ENCODE assay signal across 1 cellular context in genomic region chr10:79103078-79103477, GRCh38.
TF ChIP-seq lines count a peak whose summit lies in the region.

No MANE protein-coding gene starts in this region.

TF ChIP-seq in WTC11, 78 proteins besides CTCF, POLR2A, EP300 and RAD21 (continued from another document):
- TF ChIP-seq ZSCAN18 (CRISPR knock-in tag; IDR thresholded peaks at IDR 0.05) (no peak), CBFB (CRISPR knock-in tag; IDR thresholded peaks at IDR 0.05; ENCODE audit: low read depth) (no peak)
